Comparison of ENCODE assay signal across 9 cellular contexts in the genomic region with DNA sequence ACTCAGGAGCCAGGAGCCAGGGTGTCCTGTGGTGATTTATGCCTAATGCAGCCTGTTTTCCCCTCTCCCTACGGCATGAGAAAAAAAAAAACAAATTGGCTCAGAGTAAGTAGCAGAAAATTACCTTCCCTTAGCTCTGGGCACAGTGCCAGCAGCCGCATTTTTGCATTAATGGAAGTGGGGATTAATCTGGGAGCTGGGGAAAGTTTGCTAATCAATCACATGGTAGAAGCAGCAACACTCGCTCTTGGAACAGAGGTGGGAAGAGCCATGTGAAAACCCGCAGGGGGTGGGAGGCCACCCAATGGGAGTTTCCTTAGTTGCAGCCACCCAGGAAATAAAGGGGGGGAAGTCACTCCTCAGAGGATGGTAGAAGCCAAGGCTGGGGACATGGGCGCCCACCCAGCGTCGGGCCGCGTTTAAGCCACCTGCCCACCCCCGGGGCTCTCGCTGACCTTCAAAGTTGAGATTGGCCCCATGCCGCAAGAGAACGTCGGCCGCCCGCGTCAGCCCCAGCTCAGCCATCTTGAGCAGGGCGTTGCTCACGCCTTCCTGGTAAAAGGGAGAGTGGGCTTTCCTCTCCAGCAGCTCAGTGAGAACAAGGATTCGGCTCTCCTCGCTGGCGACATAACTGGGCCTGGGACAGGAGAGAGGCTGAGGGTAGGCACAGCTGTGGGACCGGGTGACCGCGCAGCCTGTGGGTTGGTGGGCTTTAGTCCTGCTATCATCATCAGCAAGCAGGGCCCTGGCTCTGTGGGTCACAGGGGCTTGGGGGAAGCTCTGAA. TPM values are rescaled to one million over a fixed set of nuclear protein-coding genes. Genes with fewer than 3 reads are reported as not detected.
A peak's percentile ranks its signal among the peaks of the same experiment; 100 is the strongest.
DNase-seq lines count a peak whose midpoint lies in the region; ATAC-seq, FAIRE-seq and TF ChIP-seq lines count a peak whose summit lies in the region.
"Had no signal": no experiment of that assay in that cellular context is flagged by ENCODE, and none has a peak within 500 bp of the region (broad histone marks: within the 10 kb centered on the region; RNA-seq: fewer than 3 reads in every experiment).

No MANE protein-coding gene starts in this region.

- peak overlapping the region; percentile 88 for H3K4me3 Mint-ChIP-seq in nephron progenitor cell

- no peak overlapping the region for H3K27ac Mint-ChIP-seq in nephron progenitor cell

- peak; percentile 66 for FAIRE-seq in G401.6 (lab: Jason Lieb, UNC)
- FAIRE-seq: TTC549 had no signal

- no peak for ATAC-seq in GM21360 (IDR thresholded peaks at IDR 0.05; ENCODE audit: unreplicated experiment)

- H3K4me1 Mint-ChIP-seq in nephron progenitor cell, result peaks cover 35% of the 10 kb centered on the region

- no peaks in the 10 kb centered on the region for H3K27me3 Mint-ChIP-seq in nephron progenitor cell (ENCODE audit: low read depth, poor library complexity)

- H3K27ac ChIP-seq in caudate nucleus (ENCODE audit: low read depth, low read length), result peak overlapping the region; percentile 40

- peaks cover 18% of the 10 kb centered on the region for H3K36me3 Mint-ChIP-seq in nephron progenitor cell (ENCODE audit: low read depth)

- TF ChIP-seq CTCF in nephron progenitor cell (IDR thresholded peaks at IDR 0.05), result no peak

- DNase-seq in NCI-H2171 treated with DMSO at 0.1 percent for 48 hours (lab: John Stamatoyannopoulos, UW) (peak; percentile 78), caudate nucleus (lab: John Stamatoyannopoulos, UW) (peak in 46 of 61 donors; percentile 21 to 91 (median 58)), nephron progenitor cell (no peak), mesenteric fat pad (ENCODE audit: low spot score) (no peak), SK-N-DZ (ENCODE audit: low spot score) (no peak), SW 1271 (lab: John Stamatoyannopoulos, UW) (no peak)

- no peaks in the 10 kb centered on the region for H3K9me3 Mint-ChIP-seq in nephron progenitor cell

RNA-seq across cellular contexts. Expression of a gene that starts 1.7 kb away (rescaled TPM):
- total RNA-seq in mesenteric fat pad, result 14.6 TPM
- polyA plus RNA-seq in SK-N-DZ (2014; cell fraction: cytosol; rRNA removed), result 14.4 and 23.2 TPM in 2 replicates
- 31.9 and 32.7 TPM in 2 replicates for polyA plus RNA-seq in SK-N-DZ (2014; cell fraction: nucleus; rRNA removed)

RNA-seq across cellular contexts. Expression of a gene that starts 14.3 kb away (rescaled TPM):
- total RNA-seq in mesenteric fat pad, result 24.6 TPM
- 72.1 and 78.3 TPM in 2 replicates for polyA plus RNA-seq in SK-N-DZ (2014; cell fraction: cytosol; rRNA removed)
- 29.8 and 37.9 TPM in 2 replicates for polyA plus RNA-seq in SK-N-DZ (2014; cell fraction: nucleus; rRNA removed)

RNA-seq across cellular contexts. Expression of a gene that starts 19.4 kb away (rescaled TPM):
- total RNA-seq in mesenteric fat pad, result not detected
- polyA plus RNA-seq in SK-N-DZ (2014; cell fraction: cytosol; rRNA removed), result not detected in 2 replicates
- 0.13 TPM in 1 of 2 replicates, not detected in the other for polyA plus RNA-seq in SK-N-DZ (2014; cell fraction: nucleus; rRNA removed)

RNA-seq across cellular contexts. Expression of a gene that starts 25.2 kb away (rescaled TPM):
- 8.5 TPM for total RNA-seq in mesenteric fat pad
- polyA plus RNA-seq in SK-N-DZ (2014; cell fraction: cytosol; rRNA removed), result 1.8 and 2.1 TPM in 2 replicates
- 1.1 and 2.0 TPM in 2 replicates for polyA plus RNA-seq in SK-N-DZ (2014; cell fraction: nucleus; rRNA removed)

Comparison
In these comparisons a context has a peak if more than half of its experiments do, and no peak if none do; other contexts are left out.
1. DNase-seq: peak in NCI-H2171 treated with DMSO at 0.1 percent for 48 hours (single experiment) and caudate nucleus (46 of 61); none in nephron progenitor cell (single experiment), mesenteric fat pad (single experiment), SK-N-DZ (single experiment) and SW 1271 (0 of 2).